8 cellular contexts compared by ENCODE assay signal in genomic region chr7:129218514-129219036, GRCh38. TPM values are rescaled to one million over a fixed set of nuclear protein-coding genes. Genes with fewer than 3 reads are reported as not detected.
DNase-seq lines count a peak whose midpoint lies in the region; ATAC-seq and TF ChIP-seq lines count a peak whose summit lies in the region.

No MANE protein-coding gene starts in this region.

- no peak overlapping the region for H3K4me3 ChIP-seq in kidney epithelial cell (ENCODE audit: low read depth, low read length)

- TF ChIP-seq CTCF in kidney epithelial cell (IDR thresholded peaks at IDR 0.05; ENCODE audit: insufficient read depth, low read length, poor library complexity, severe bottlenecking), result peak; percentile 76

- peak; percentile 95 for DNase-seq in DMS 273 (lab: John Stamatoyannopoulos, UW; ENCODE audit: unreplicated experiment)
- DNase-seq in NCI-H446 (lab: John Stamatoyannopoulos, UW), result peak; percentile 70 to 87
- peak; percentile 56 to 75 (median 59) for DNase-seq in activated CD4-positive, CD25-positive, alpha-beta regulatory T cell (lab: John Stamatoyannopoulos, UW)
- peak in 59 of 61 donors; percentile 9 to 88 (median 53) for DNase-seq in caudate nucleus (lab: John Stamatoyannopoulos, UW)
- DNase-seq in kidney epithelial cell (ENCODE audit: low read depth), result no peak
- DNase-seq in stimulated activated CD4-positive, alpha-beta T cell treated with anti-CD3 and anti-CD28 coated beads, Interleukin-1b, Interleukin-23, amount 100 ng/mL, for 4 hours (ENCODE audit: low read depth in 2 of 2), result peak; percentile 65 to 72

- ATAC-seq in HG03064 (IDR thresholded peaks at IDR 0.05; ENCODE audit: low read depth, unreplicated experiment) (peak; percentile 73), HG03135 (IDR thresholded peaks at IDR 0.05; ENCODE audit: unreplicated experiment) (no peak)

- H3K27ac ChIP-seq in caudate nucleus (ENCODE audit: low read depth, low read length), result no peak overlapping the region

- no peaks in the 10 kb centered on the region for H3K27me3 ChIP-seq in kidney epithelial cell (ENCODE audit: control insufficient read depth, insufficient read depth, low read length)

- H3K36me3 ChIP-seq in kidney epithelial cell (ENCODE audit: control insufficient read depth, insufficient read depth, low read length), result no peaks in the 10 kb centered on the region

RNA-seq across cellular contexts. Expression of gene AHCYL2, which starts 6.3 kb away (rescaled TPM):
- total RNA-seq in kidney epithelial cell, result 9.5 and 10.1 TPM in 2 replicates

RNA-seq across cellular contexts. Expression of gene SMO, which starts 30.1 kb away (rescaled TPM):
- 20.1 and 22.3 TPM in 2 replicates for total RNA-seq in kidney epithelial cell
